Comparison of ENCODE assay signal across 8 cellular contexts in genomic region chr2:135532581-135532980, GRCh38. TPM values are rescaled to one million over a fixed set of nuclear protein-coding genes. Genes with fewer than 3 reads are reported as not detected.
A peak's percentile ranks its signal among the peaks of the same experiment; 100 is the strongest.
DNase-seq lines count a peak whose midpoint lies in the region; ATAC-seq and TF ChIP-seq lines count a peak whose summit lies in the region.

No MANE protein-coding gene starts in this region.

- peak overlapping the region; percentile 86 for H3K4me2 ChIP-seq in mammary epithelial cell (ENCODE audit: insufficient read depth, low read depth, low read length)

- no peaks in the 10 kb centered on the region for H3K9me3 Mint-ChIP-seq in mesothelial cell of epicardium
- H3K9me3 Mint-ChIP-seq in naive thymus-derived CD8-positive, alpha-beta T cell, result no peaks in the 10 kb centered on the region

- no peak overlapping the region for H3K4me3 Mint-ChIP-seq in mesothelial cell of epicardium
- peak overlapping the region in 3 of 10 donors; percentile 12 to 63 (median 38) for H3K4me3 Mint-ChIP-seq in naive thymus-derived CD8-positive, alpha-beta T cell

- in situ Hi-C loops in mammary epithelial cell (cut with MboI; ENCODE audit: low sequenced_read_pairs in 2 of 2), result no loop called here

- H2AFZ ChIP-seq in mammary epithelial cell (ENCODE audit: low read depth, low read length), result peak overlapping the region; percentile 59

- WGBS in mammary epithelial cell (ENCODE audit: low coverage, missing lambda C conversion rate), result 33% methylated on average over 3 of the region's 3 CpGs

- peaks cover 77% of the 10 kb centered on the region for H3K79me2 ChIP-seq in mammary epithelial cell (ENCODE audit: insufficient read depth, low read length)

- TF ChIP-seq CTCF in BJ (IDR thresholded peaks at IDR 0.05; ENCODE audit: insufficient read depth, low read depth, low read length) (no peak), mammary epithelial cell (conservative IDR thresholded peaks at IDR 0.05 in 1 of 2, IDR thresholded peaks at IDR 0.05 in 1 of 2; ENCODE audit: extremely low read depth in 1 of 2, insufficient read depth in 1 of 2, low read depth in 1 of 2, low read length in 2 of 2) (no peak), mesothelial cell of epicardium (IDR thresholded peaks at IDR 0.05; ENCODE audit: unreplicated experiment) (no peak)

- peaks cover 2% of the 10 kb centered on the region for H3K36me3 Mint-ChIP-seq in mesothelial cell of epicardium
- H3K36me3 Mint-ChIP-seq in naive thymus-derived CD8-positive, alpha-beta T cell, result no peaks in the 10 kb centered on the region

- DNase-seq in BJ (ENCODE audit: low read depth) (no peak), mammary epithelial cell (no peak), mesothelial cell of epicardium (ENCODE audit: low spot score in 2 of 2, unreplicated experiment in 2 of 2) (no peak), DMS153 treated with DMSO at 0.1 percent for 48 hours (lab: John Stamatoyannopoulos, UW; ENCODE audit: unreplicated experiment) (no peak), iPS-NIHi11 (ENCODE audit: low spot score) (no peak)
- DNase-seq in naive thymus-derived CD8-positive, alpha-beta T cell, result no peak

- H3K36me3 ChIP-seq in BJ (ENCODE audit: control insufficient read depth, insufficient read depth, low read length) (no peaks in the 10 kb centered on the region), HUES48 (ENCODE audit: control insufficient read depth, insufficient read depth, low read length) (no peaks in the 10 kb centered on the region), mammary epithelial cell (ENCODE audit: insufficient read depth, low read length) (peaks cover 4% of the 10 kb centered on the region)

- CTCF ChIA-PET in BJ (lab: Yijun Ruan, JAX) (interaction anchor here (1.0 kb wide), 1 partner anchor 529 kb away, joined by 3 read pairs; no protein-coding TSS in a partner anchor), mammary epithelial cell (lab: Charles Lee; ENCODE audit: low non-redundant PET) (no interaction called here)

- intact Hi-C loops in mammary epithelial cell (cut with micrococcal nuclease), result loop anchor here (5.0 to 10.0 kb wide), 2 partner anchors 275 to 348 kb away; no protein-coding TSS in a partner anchor

- peaks cover 7% of the 10 kb centered on the region; the same call in 1 of the 2 replicates for H3K9me3 ChIP-seq in HUES48 (ENCODE audit: control insufficient read depth, insufficient read depth, low read length)
- H3K9me3 ChIP-seq in mammary epithelial cell (replicated peaks; ENCODE audit: insufficient read depth, low read length), result no peaks in the 10 kb centered on the region

- peaks cover 20% of the 10 kb centered on the region for H3K4me1 Mint-ChIP-seq in mesothelial cell of epicardium
- H3K4me1 Mint-ChIP-seq in naive thymus-derived CD8-positive, alpha-beta T cell, result peaks cover 3 to 45% (median 28%) of the 10 kb centered on the region in 4 donors

- H3K27ac ChIP-seq in HUES48 (ENCODE audit: low read depth, low read length) (no peak overlapping the region), mammary epithelial cell (ENCODE audit: insufficient read depth, low read depth, low read length) (peak overlapping the region; percentile 67)

- H3K27me3 ChIP-seq in BJ (ENCODE audit: control insufficient read depth, insufficient read depth, low read length), result no peaks in the 10 kb centered on the region
- no peaks in the 10 kb centered on the region for H3K27me3 ChIP-seq in HUES48 (ENCODE audit: control insufficient read depth, insufficient read depth, low read length)
- no peaks in the 10 kb centered on the region for H3K27me3 ChIP-seq in mammary epithelial cell (ENCODE audit: insufficient read depth, low read length)

- no peaks in the 10 kb centered on the region for H4K20me1 ChIP-seq in mammary epithelial cell (ENCODE audit: insufficient read depth, low read length)

- peak overlapping the region; percentile 81 for H3K27ac Mint-ChIP-seq in mesothelial cell of epicardium
- H3K27ac Mint-ChIP-seq in naive thymus-derived CD8-positive, alpha-beta T cell, result peak overlapping the region in 5 of 10 donors; percentile 18 to 94 (median 32)

- dilution Hi-C loops in mammary epithelial cell (cut with HindIII; ENCODE audit: low sequenced_read_pairs), result no loop called here

- ATAC-seq in GM19035 (IDR thresholded peaks at IDR 0.05; ENCODE audit: unreplicated experiment), result no peak
- no peak for ATAC-seq in naive thymus-derived CD8-positive, alpha-beta T cell

- H3K4me1 ChIP-seq in HUES48 (ENCODE audit: control insufficient read depth, insufficient read depth, low read length) (no peaks in the 10 kb centered on the region), mammary epithelial cell (ENCODE audit: insufficient read depth, low read length) (peaks cover 30% of the 10 kb centered on the region)

- POLR2A ChIA-PET in BJ (lab: Charles Lee), result no interaction called here
- POLR2A ChIA-PET in naive thymus-derived CD8-positive, alpha-beta T cell (lab: Charles Lee), result interaction anchor here (0.5 to 2.4 kb wide), 4 partner anchors 11 to 480 kb away, joined by 3 to 13 read pairs (median 4); partner anchors contain the start of gene RAB3GAP1

- BruUV-seq in mammary epithelial cell (replicated peaks; lab: Mats Ljungman, UMichigan), result TSS peak; percentile 35

- H3K9ac ChIP-seq in HUES48 (ENCODE audit: low read depth, low read length) (no peak overlapping the region), mammary epithelial cell (ENCODE audit: insufficient read depth, low read length) (peak overlapping the region; percentile 52)

- H3K4me3 ChIP-seq in BJ (ENCODE audit: low read depth, low read length) (peak overlapping the region; percentile 89; the same call in 1 of the 2 replicates), HUES48 (ENCODE audit: low read depth, low read length) (peak overlapping the region; percentile 90), mammary epithelial cell (replicated peaks in 1 of 3; ENCODE audit: insufficient read depth in 1 of 3, low read depth in 2 of 3, low read length in 3 of 3) (peak overlapping the region; percentile 88 to 93 (median 89))

- H3K27me3 Mint-ChIP-seq in mesothelial cell of epicardium (ENCODE audit: low read depth), result no peaks in the 10 kb centered on the region
- no peaks in the 10 kb centered on the region for H3K27me3 Mint-ChIP-seq in naive thymus-derived CD8-positive, alpha-beta T cell

RNA-seq across cellular contexts. Expression of gene R3HDM1, which starts 1.3 kb away (rescaled TPM):
- polyA plus RNA-seq in BJ (2011; rRNA removed), result 31.4 and 39.9 TPM in 2 replicates
- polyA minus RNA-seq in BJ (2011; rRNA and poly(A)+ RNA removed), result 19.9 and 22.2 TPM in 2 replicates
- total RNA-seq in mammary epithelial cell, result 10 to 100 TPM; 17.3 to 45.2 TPM
- polyA plus RNA-seq in mammary epithelial cell, result 51.0 TPM
- polyA minus RNA-seq in mammary epithelial cell, result 15.3 TPM
- 40.1 to 48.1 TPM (median 41.7 TPM) in 3 replicates for total RNA-seq in mesothelial cell of epicardium
- 10 to 100 TPM; 49.3 to 50.7 TPM for total RNA-seq in naive thymus-derived CD8-positive, alpha-beta T cell
- 10 to 100 TPM; 12.5 to 26.2 (median 23.7) TPM for polyA plus RNA-seq in naive thymus-derived CD8-positive, alpha-beta T cell

RNA-seq across cellular contexts. Expression of gene ZRANB3, which starts 1.6 kb away (rescaled TPM):
- polyA plus RNA-seq in BJ (2011; rRNA removed) (3.3 and 5.6 TPM in 2 replicates), mammary epithelial cell (6.3 TPM)
- 2.3 and 3.0 TPM in 2 replicates for polyA minus RNA-seq in BJ (2011; rRNA and poly(A)+ RNA removed)
- total RNA-seq in mammary epithelial cell (10 to 100 TPM in 1 of 2 donors, 1 to 10 TPM in 1; 9.3 to 15.1 TPM), mesothelial cell of epicardium (15.2 to 18.0 TPM (median 16.5 TPM) in 3 replicates)
- polyA minus RNA-seq in mammary epithelial cell, result 7.9 TPM
- 1 to 10 TPM; 6.8 to 9.1 TPM for total RNA-seq in naive thymus-derived CD8-positive, alpha-beta T cell
- 1 to 10 TPM; 3.7 to 6.7 (median 5.9) TPM for polyA plus RNA-seq in naive thymus-derived CD8-positive, alpha-beta T cell
